25 cellular contexts compared by ENCODE assay signal in the genomic region with DNA sequence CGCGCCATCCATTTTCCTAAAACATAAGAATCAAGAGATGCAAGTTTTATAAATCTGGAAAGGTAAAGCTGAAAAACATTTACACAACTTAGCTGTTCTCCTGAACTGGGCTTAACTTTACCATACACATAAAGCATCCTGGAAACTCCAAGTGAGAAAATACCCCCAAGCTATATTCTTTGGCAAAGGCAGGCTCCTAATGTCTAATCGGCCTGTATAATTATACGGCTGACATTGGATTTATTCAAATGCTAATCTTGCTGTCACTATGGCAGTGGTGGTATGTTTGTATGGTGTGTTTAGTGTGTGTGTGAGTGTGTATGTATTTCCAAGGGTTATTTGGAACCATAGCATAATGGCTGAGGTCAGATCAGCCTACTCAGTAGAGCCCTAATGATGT.
"Had no signal": no experiment of that assay in that cellular context is flagged by ENCODE, and none has a peak within 500 bp of the region (broad histone marks: within the 10 kb centered on the region; RNA-seq: fewer than 3 reads in every experiment).

No MANE protein-coding gene starts in this region.

- H3K4me3 ChIP-seq: breast epithelium, left ventricle myocardium inferior, neural progenitor cell, sigmoid colon, smooth muscle cell, testis, uterus had no signal

- H3K4me1 Mint-ChIP-seq: activated naive CD8-positive, alpha-beta T cell treated with anti-CD3 and anti-CD28 coated beads for 36 hours; activated T-helper 17 cell treated with anti-CD3 and anti-CD28 coated beads, Interleukin-2, amount 50 U/mL, for 72 hours; central memory CD8-positive, alpha-beta T cell; naive thymus-derived CD8-positive, alpha-beta T cell; stimulated activated memory B cell treated with anti-CD40 and anti-IgM and Interleukin-4, amounts not matched to agents 10 μg/mL and 1 μg/mL and 100 μg/mL, for 72 hours had no signal

- H3K4me3 Mint-ChIP-seq: activated naive CD8-positive, alpha-beta T cell treated with anti-CD3 and anti-CD28 coated beads for 36 hours; activated T-cell treated with anti-CD3 and anti-CD28 coated beads, Interleukin-2, amount 50 U/mL, for 24 hours; activated T-helper 17 cell treated with anti-CD3 and anti-CD28 coated beads, Interleukin-2, amount 50 U/mL, for 72 hours; central memory CD8-positive, alpha-beta T cell; mesothelial cell of epicardium; naive thymus-derived CD8-positive, alpha-beta T cell; neural progenitor cell; stimulated activated memory B cell treated with anti-CD40 and anti-IgM and Interleukin-4, amounts not matched to agents 10 μg/mL and 1 μg/mL and 100 μg/mL, for 72 hours; WTC11 had no signal

- H3K27ac ChIP-seq: breast epithelium, foreskin keratinocyte, left ventricle myocardium inferior, neural progenitor cell, sigmoid colon, testis, uterus had no signal

- ATAC-seq: activated T-helper 17 cell treated with anti-CD3 and anti-CD28 coated beads, Interleukin-2, amount 50 U/mL, for 72 hours; foreskin keratinocyte; naive thymus-derived CD8-positive, alpha-beta T cell; stimulated activated memory B cell treated with anti-CD40 and anti-IgM and Interleukin-4, amounts not matched to agents 10 μg/mL and 1 μg/mL and 100 μg/mL, for 72 hours; WTC11 had no signal

- H3K9me3 Mint-ChIP-seq: activated naive CD8-positive, alpha-beta T cell treated with anti-CD3 and anti-CD28 coated beads for 36 hours; activated T-cell treated with anti-CD3 and anti-CD28 coated beads, Interleukin-2, amount 50 U/mL, for 24 hours; activated T-helper 17 cell treated with anti-CD3 and anti-CD28 coated beads, Interleukin-2, amount 50 U/mL, for 72 hours; central memory CD8-positive, alpha-beta T cell; mesothelial cell of epicardium; neural progenitor cell; stimulated activated memory B cell treated with anti-CD40 and anti-IgM and Interleukin-4, amounts not matched to agents 10 μg/mL and 1 μg/mL and 100 μg/mL, for 72 hours; WTC11 had no signal

- H3K27me3 ChIP-seq: breast epithelium, foreskin keratinocyte, neural progenitor cell, sigmoid colon, testis, uterus had no signal

- DNase-seq: activated CD8-positive, alpha-beta memory T cell treated with anti-CD3 and anti-CD28 coated beads for 24 hours; activated CD8-positive, alpha-beta memory T cell treated with anti-CD3 and anti-CD28 coated beads, Interleukin-2, amount 50 U/mL, for 4 hours; activated naive CD4-positive, alpha-beta T cell treated with Interleukin-2 at 50 U/mL for 16 hours; activated naive CD8-positive, alpha-beta T cell treated with anti-CD3 and anti-CD28 coated beads for 36 hours; activated T-cell treated with anti-CD3 and anti-CD28 coated beads, Interleukin-2, amount 50 U/mL, for 24 hours; effector memory CD4-positive, alpha-beta T cell; foreskin keratinocyte; kidney glomerular epithelial cell; left ventricle myocardium inferior; naive thymus-derived CD8-positive, alpha-beta T cell; posterior cingulate gyrus; retina; sigmoid colon; stimulated activated CD4-positive, alpha-beta T cell treated with anti-CD3 and anti-CD28 coated beads, Interleukin-15, amount 100 ng/mL, for 24 hours; testis; trophoblast cell; uterus had no signal

- H3K36me3 Mint-ChIP-seq: activated naive CD8-positive, alpha-beta T cell treated with anti-CD3 and anti-CD28 coated beads for 36 hours; mesothelial cell of epicardium; naive thymus-derived CD8-positive, alpha-beta T cell; neural progenitor cell; stimulated activated memory B cell treated with anti-CD40 and anti-IgM and Interleukin-4, amounts not matched to agents 10 μg/mL and 1 μg/mL and 100 μg/mL, for 72 hours; WTC11 had no signal

- H3K27ac Mint-ChIP-seq: activated naive CD8-positive, alpha-beta T cell treated with anti-CD3 and anti-CD28 coated beads for 36 hours; activated T-cell treated with anti-CD3 and anti-CD28 coated beads, Interleukin-2, amount 50 U/mL, for 24 hours; activated T-helper 17 cell treated with anti-CD3 and anti-CD28 coated beads, Interleukin-2, amount 50 U/mL, for 72 hours; mesothelial cell of epicardium; naive thymus-derived CD8-positive, alpha-beta T cell; neural progenitor cell; stimulated activated memory B cell treated with anti-CD40 and anti-IgM and Interleukin-4, amounts not matched to agents 10 μg/mL and 1 μg/mL and 100 μg/mL, for 72 hours; WTC11 had no signal

- H3K36me3 ChIP-seq: breast epithelium, left ventricle myocardium inferior, neural progenitor cell, sigmoid colon, uterus had no signal

- H3K27me3 Mint-ChIP-seq: activated naive CD8-positive, alpha-beta T cell treated with anti-CD3 and anti-CD28 coated beads for 36 hours; activated T-cell treated with anti-CD3 and anti-CD28 coated beads, Interleukin-2, amount 50 U/mL, for 24 hours; activated T-helper 17 cell treated with anti-CD3 and anti-CD28 coated beads, Interleukin-2, amount 50 U/mL, for 72 hours; central memory CD8-positive, alpha-beta T cell; stimulated activated memory B cell treated with anti-CD40 and anti-IgM and Interleukin-4, amounts not matched to agents 10 μg/mL and 1 μg/mL and 100 μg/mL, for 72 hours had no signal

- H3K4me1 ChIP-seq: breast epithelium, foreskin keratinocyte, left ventricle myocardium inferior, neural progenitor cell, sigmoid colon, testis, uterus had no signal

- H3K9me3 ChIP-seq: breast epithelium, left ventricle myocardium inferior, sigmoid colon, testis, uterus had no signal
